In the genomic region with DNA sequence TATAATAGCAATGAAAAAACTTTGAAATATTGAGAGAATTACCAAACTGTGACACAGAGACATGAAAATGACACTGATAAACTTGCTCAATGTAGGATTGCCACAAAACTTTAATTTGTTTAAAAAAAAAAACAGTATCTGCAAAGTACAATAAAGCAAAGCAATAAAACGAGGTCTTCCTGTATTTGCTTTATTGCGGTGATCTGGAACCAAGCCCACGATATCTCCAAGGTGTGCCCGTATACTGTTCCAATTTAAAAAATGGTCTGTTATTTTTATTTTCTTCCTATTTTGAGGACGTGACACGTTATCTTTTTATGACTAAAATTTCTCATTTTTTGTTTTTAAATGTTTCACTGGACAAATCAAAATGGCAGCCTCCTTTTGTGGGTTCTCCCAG, we compare ENCODE assay signal across 21 cellular contexts. TPM values are rescaled to one million over a fixed set of nuclear protein-coding genes. Genes with fewer than 3 reads are reported as not detected.
DNase-seq lines count a peak whose midpoint lies in the region; ATAC-seq and TF ChIP-seq lines count a peak whose summit lies in the region.
"Had no signal": no experiment of that assay in that cellular context is flagged by ENCODE, and none has a peak within 500 bp of the region (broad histone marks: within the 10 kb centered on the region; RNA-seq: fewer than 3 reads in every experiment).

No MANE protein-coding gene starts in this region.

- H3K36me3 ChIP-seq in mucosa of descending colon (ENCODE audit: low read depth) (no peaks in the 10 kb centered on the region), smooth muscle cell (ENCODE audit: low read depth) (no peaks in the 10 kb centered on the region)
- H3K36me3 ChIP-seq: BE2C; BLaER1 treated with 17β-estradiol and CSF1 and Interleukin-3, amounts not matched to agents 10 nM and 100 nM had no signal

- WGBS in smooth muscle cell (ENCODE audit: low lambda C conversion rate), result 97% methylated on average over 6 of the region's 6 CpGs

- H3K27ac ChIP-seq in VCaP (peak overlapping the region; percentile 65), smooth muscle cell (ENCODE audit: low read depth) (no peak overlapping the region)
- H3K27ac ChIP-seq: A549; BLaER1 treated with 17β-estradiol and CSF1 and Interleukin-3, amounts not matched to agents 10 nM and 100 nM; GM23248 had no signal

- no peaks in the 10 kb centered on the region for H3K9me3 ChIP-seq in mucosa of descending colon
- no peaks in the 10 kb centered on the region for H3K9me3 ChIP-seq in smooth muscle cell (replicated peaks; ENCODE audit: low read depth)
- H3K9me3 ChIP-seq: A549, BE2C had no signal

- H3K4me3 ChIP-seq in mucosa of descending colon (no peak overlapping the region), smooth muscle cell (no peak overlapping the region)
- H3K4me3 ChIP-seq: A549; BLaER1 treated with 17β-estradiol and CSF1 and Interleukin-3, amounts not matched to agents 10 nM and 100 nM; GM23248 had no signal

- no peak for TF ChIP-seq CTCF in VCaP (conservative IDR thresholded peaks at IDR 0.05)
- no peak for TF ChIP-seq CTCF in mucosa of descending colon (IDR thresholded peaks at IDR 0.05)
- no peak for TF ChIP-seq CTCF in smooth muscle cell (IDR thresholded peaks at IDR 0.05; ENCODE audit: borderline replicate concordance, insufficient read depth, poor library complexity, severe bottlenecking)

- H3F3A ChIP-seq in smooth muscle cell (ENCODE audit: low read depth), result no peaks in the 10 kb centered on the region

- H3K4me2 ChIP-seq in smooth muscle cell, result peak overlapping the region; percentile 45
- H3K4me2 ChIP-seq: A549; BLaER1 treated with 17β-estradiol and CSF1 and Interleukin-3, amounts not matched to agents 10 nM and 100 nM had no signal

- intact Hi-C loops in mucosa of descending colon (cut with DNase I, micrococcal nuclease), result no loop called here

- no peaks in the 10 kb centered on the region for H3K27me3 ChIP-seq in smooth muscle cell (ENCODE audit: low read depth)
- H3K27me3 ChIP-seq: BE2C; BLaER1 treated with 17β-estradiol and CSF1 and Interleukin-3, amounts not matched to agents 10 nM and 100 nM had no signal

- no peaks in the 10 kb centered on the region for H3K79me2 ChIP-seq in smooth muscle cell (ENCODE audit: low read depth)

- H3K4me1 ChIP-seq in mucosa of descending colon (ENCODE audit: low read depth) (peaks cover 7% of the 10 kb centered on the region), smooth muscle cell (ENCODE audit: low read depth) (peaks cover 3% of the 10 kb centered on the region)
- H3K4me1 ChIP-seq: BE2C; BLaER1 treated with 17β-estradiol and CSF1 and Interleukin-3, amounts not matched to agents 10 nM and 100 nM had no signal

- H3K9ac ChIP-seq in smooth muscle cell (ENCODE audit: low read depth), result no peak overlapping the region
- H3K9ac ChIP-seq: BLaER1 treated with 17β-estradiol and CSF1 and Interleukin-3, amounts not matched to agents 10 nM and 100 nM; GM23248 had no signal

- no peaks in the 10 kb centered on the region for H4K20me1 ChIP-seq in smooth muscle cell (ENCODE audit: low read depth)
- H4K20me1 ChIP-seq: BLaER1 treated with 17β-estradiol and CSF1 and Interleukin-3, amounts not matched to agents 10 nM and 100 nM had no signal

- ATAC-seq in mucosa of descending colon (peak; percentile 88), GM18868 (IDR thresholded peaks at IDR 0.05; ENCODE audit: unreplicated experiment) (no peak)
- ATAC-seq: A549 had no signal

- DNase-seq in mucosa of descending colon (peak in 1 of 3 donors; percentile 79), smooth muscle cell (lab: John Stamatoyannopoulos, UW; ENCODE audit: unreplicated experiment) (no peak), NOMO-1 treated with DMSO at 0.1 percent for 48 hours (lab: John Stamatoyannopoulos, UW; ENCODE audit: unreplicated experiment) (no peak)
- DNase-seq in activated CD4-positive, alpha-beta T cell treated with anti-CD3 and anti-CD28 coated beads for 4 hours, result no peak
- DNase-seq: 8988T; ACHN; AML-193; BE2C; CD4-positive, alpha-beta T cell; CD8-positive, alpha-beta memory T cell; DMS 273 treated with DMSO at 0.1 percent for 48 hours; DMS79; EL; GDM1; GM23248; H7; HCEC 1CT had no signal

- H2AFZ ChIP-seq in smooth muscle cell (ENCODE audit: low read depth), result no peak overlapping the region
- H2AFZ ChIP-seq: GM23248 had no signal

RNA-seq across cellular contexts. Expression of a gene that starts 25.5 kb away (rescaled TPM):
- 10 to 100 TPM; 14.3 to 22.3 (median 19.5) TPM for total RNA-seq in mucosa of descending colon
- total RNA-seq in smooth muscle cell, result 1.3 and 3.4 TPM in 2 replicates
- polyA plus RNA-seq in smooth muscle cell, result 0.98 and 2.9 TPM in 2 replicates
- total RNA-seq: CD4-positive, alpha-beta T cell; CD8-positive, alpha-beta memory T cell; GM23248 had no signal
- polyA plus RNA-seq: CD8-positive, alpha-beta memory T cell had no signal
